In the genomic region with DNA sequence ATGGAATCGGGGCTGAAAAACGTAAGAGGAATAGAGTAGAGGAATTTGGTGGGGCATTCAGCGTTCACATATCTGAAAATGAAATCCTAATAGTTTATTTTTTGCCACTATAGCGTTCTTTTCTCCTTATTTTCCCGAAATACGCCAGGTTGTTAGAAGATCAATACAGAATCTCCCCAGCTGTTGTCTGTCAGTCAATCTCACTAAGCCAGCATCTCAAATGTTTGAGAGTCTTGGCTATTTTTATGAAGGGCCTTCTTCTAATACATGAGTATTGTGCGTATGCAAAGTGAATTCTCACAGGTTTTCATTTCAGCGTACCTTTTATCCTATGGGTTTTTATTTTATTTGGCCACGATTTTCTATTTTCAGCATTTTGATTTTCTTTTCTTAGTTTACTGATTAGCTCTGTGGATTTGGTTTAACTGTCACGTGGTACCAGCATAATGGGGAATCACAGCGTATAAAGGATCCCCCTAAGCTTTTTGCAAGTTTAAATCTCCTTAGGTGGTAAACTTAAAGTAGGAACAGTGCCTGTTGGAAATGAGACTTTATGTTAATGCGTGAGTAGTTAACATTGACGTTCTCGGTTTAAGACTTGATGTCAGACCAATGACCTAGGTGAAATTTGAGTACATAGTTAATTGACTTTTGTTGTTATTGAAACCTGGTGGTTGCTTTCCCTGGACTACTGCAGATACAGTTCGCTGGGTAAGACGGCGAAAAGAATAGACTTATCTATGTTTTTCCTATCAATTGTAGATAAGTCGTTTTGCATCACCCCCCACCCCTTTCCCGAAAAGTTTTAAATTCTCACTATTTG, we compare ENCODE assay signal across 8 cellular contexts. TPM values are rescaled to one million over a fixed set of nuclear protein-coding genes. Genes with fewer than 3 reads are reported as not detected.
A peak's percentile ranks its signal among the peaks of the same experiment; 100 is the strongest.
DNase-seq lines count a peak whose midpoint lies in the region; ATAC-seq and TF ChIP-seq lines count a peak whose summit lies in the region.

No MANE protein-coding gene starts in this region.

- TF ChIP-seq POLR2A in thyroid gland (IDR thresholded peaks at IDR 0.05) = no peak

- intact Hi-C loops in Right ventricle myocardium superior (cut with DNase I) (loop anchor here (10.0 kb wide), 1 partner anchor 71 kb away; a partner anchor contains a TSS), thyroid gland (cut with DNase I) (no loop called here)

- H3K4me1 ChIP-seq in cardiac muscle cell (ENCODE audit: low read depth) (peaks cover 17% of the 10 kb centered on the region), thyroid gland (peaks cover 16 to 24% of the 10 kb centered on the region in 2 donors)

- H3K36me3 Mint-ChIP-seq in activated naive CD8-positive, alpha-beta T cell treated with anti-CD3 and anti-CD28 coated beads, Interleukin-2, amount 50 U/mL, for 24 hours (ENCODE audit: low read depth) = peaks cover 33% of the 10 kb centered on the region

- H3K36me3 ChIP-seq in cardiac muscle cell (peaks cover 6% of the 10 kb centered on the region), kidney epithelial cell (ENCODE audit: control insufficient read depth, insufficient read depth, low read length) (no peaks in the 10 kb centered on the region), thyroid gland (no peaks in the 10 kb centered on the region)

- WGBS in thyroid gland, 2 donors = 9 to 13% methylated on average over 19 of the region's 19 CpGs

- ATAC-seq in Right ventricle myocardium superior (ENCODE audit: poor library complexity) (no peak), GM21737 (IDR thresholded peaks at IDR 0.05; ENCODE audit: unreplicated experiment) (no peak)
- ATAC-seq in activated naive CD8-positive, alpha-beta T cell treated with anti-CD3 and anti-CD28 coated beads, Interleukin-2, amount 50 U/mL, for 24 hours = no peak

- H3K9me3 Mint-ChIP-seq in activated naive CD8-positive, alpha-beta T cell treated with anti-CD3 and anti-CD28 coated beads, Interleukin-2, amount 50 U/mL, for 24 hours = no peaks in the 10 kb centered on the region

- H3K27me3 Mint-ChIP-seq in activated naive CD8-positive, alpha-beta T cell treated with anti-CD3 and anti-CD28 coated beads, Interleukin-2, amount 50 U/mL, for 24 hours = no peaks in the 10 kb centered on the region

- TF ChIP-seq CTCF in cardiac muscle cell (IDR thresholded peaks at IDR 0.05; ENCODE audit: low read depth, low read length) (no peak), kidney epithelial cell (IDR thresholded peaks at IDR 0.05; ENCODE audit: insufficient read depth, low read length, poor library complexity, severe bottlenecking) (no peak), thyroid gland (IDR thresholded peaks at IDR 0.05) (no peak)

- DNase-seq in cardiac muscle cell (ENCODE audit: low read depth in 1 of 2, low spot score in 1 of 2) = peak; percentile 19 to 25
- no peak for DNase-seq in Right ventricle myocardium superior
- DNase-seq in activated naive CD8-positive, alpha-beta T cell treated with anti-CD3 and anti-CD28 coated beads, Interleukin-2, amount 50 U/mL, for 24 hours = no peak
- DNase-seq in kidney epithelial cell (ENCODE audit: low read depth) = no peak
- DNase-seq in thyroid gland = no peak
- no peak for DNase-seq in NCI-H510A (lab: John Stamatoyannopoulos, UW)
- no peak for DNase-seq in SW 1271 (lab: John Stamatoyannopoulos, UW)

- peak overlapping the region; percentile 87 for H3K4me3 ChIP-seq in cardiac muscle cell
- peak overlapping the region; percentile 86 for H3K4me3 ChIP-seq in kidney epithelial cell (ENCODE audit: low read depth, low read length)
- H3K4me3 ChIP-seq in thyroid gland (replicated peaks in 1 of 3) = peak overlapping the region; percentile 35 to 97 (median 69)

- peak overlapping the region; percentile 90 for H3K27ac Mint-ChIP-seq in activated naive CD8-positive, alpha-beta T cell treated with anti-CD3 and anti-CD28 coated beads, Interleukin-2, amount 50 U/mL, for 24 hours

- H3K27ac ChIP-seq in cardiac muscle cell (peak overlapping the region; percentile 100), thyroid gland (peak overlapping the region in 1 of 3 donors; percentile 98)

- no peaks in the 10 kb centered on the region for H3K9me3 ChIP-seq in cardiac muscle cell (ENCODE audit: low read depth)
- H3K9me3 ChIP-seq in thyroid gland = no peaks in the 10 kb centered on the region

- H3K27me3 ChIP-seq in cardiac muscle cell = no peaks in the 10 kb centered on the region
- H3K27me3 ChIP-seq in kidney epithelial cell (ENCODE audit: control insufficient read depth, insufficient read depth, low read length) = no peaks in the 10 kb centered on the region
- H3K27me3 ChIP-seq in thyroid gland = no peaks in the 10 kb centered on the region

- peaks cover 73% of the 10 kb centered on the region for H3K4me1 Mint-ChIP-seq in activated naive CD8-positive, alpha-beta T cell treated with anti-CD3 and anti-CD28 coated beads, Interleukin-2, amount 50 U/mL, for 24 hours

- peak overlapping the region; percentile 94 for H3K4me3 Mint-ChIP-seq in activated naive CD8-positive, alpha-beta T cell treated with anti-CD3 and anti-CD28 coated beads, Interleukin-2, amount 50 U/mL, for 24 hours

RNA-seq across cellular contexts. Expression of a gene that starts 1.3 kb away (rescaled TPM):
- 169 and 331 TPM in 2 replicates for total RNA-seq in cardiac muscle cell
- polyA plus RNA-seq in cardiac muscle cell = 63.3 and 99.3 TPM in 2 replicates
- 285 TPM for total RNA-seq in Right ventricle myocardium superior
- total RNA-seq in kidney epithelial cell = 97.1 and 123 TPM in 2 replicates
- 100 to 1,000 TPM; 115 to 142 (median 133) TPM for total RNA-seq in thyroid gland

Comparison
In these comparisons a context has a peak if more than half of its experiments do, and no peak if none do; other contexts are left out.
1. DNase-seq: peak in cardiac muscle cell (2 of 2); none in Right ventricle myocardium superior (single experiment), activated naive CD8-positive, alpha-beta T cell treated with anti-CD3 and anti-CD28 coated beads, Interleukin-2, amount 50 U/mL, for 24 hours (single experiment), kidney epithelial cell (single experiment), thyroid gland (0 of 2), NCI-H510A (single experiment) and SW 1271 (0 of 2).
2. Peak in every context shown above with its lines, with median percentiles within 50 percentile points of each other: H3K4me3 ChIP-seq.